In genomic region chr21:44661567-44661966, GRCh38 we compare ENCODE assay signal across 13 cellular contexts. TPM values are rescaled to one million over a fixed set of nuclear protein-coding genes. Genes with fewer than 3 reads are reported as not detected.
A peak's percentile ranks its signal among the peaks of the same experiment; 100 is the strongest.
DNase-seq lines count a peak whose midpoint lies in the region; ATAC-seq and TF ChIP-seq lines count a peak whose summit lies in the region.
"Not testable (repeated sequence)": the region's sequence is repeated elsewhere in the genome, so short reads cannot be mapped to it uniquely, and the experiment has no call there.
"Had no signal": no experiment of that assay in that cellular context is flagged by ENCODE, and none has a peak within 500 bp of the region (broad histone marks: within the 10 kb centered on the region; RNA-seq: fewer than 3 reads in every experiment).

No MANE protein-coding gene starts in this region.

- H3K27ac Mint-ChIP-seq in T-helper 17 cell, neural progenitor cell, type B pancreatic cell: not testable (repeated sequence)

- not testable (repeated sequence) for H3K27me3 ChIP-seq in H7 (ENCODE audit: control insufficient read depth, insufficient read depth, low read length); neural progenitor cell

- H3K4me3 Mint-ChIP-seq in T-helper 17 cell, result peak overlapping the region; percentile 21
- H3K4me3 Mint-ChIP-seq in neural progenitor cell, type B pancreatic cell: not testable (repeated sequence)

- not testable (repeated sequence) for H4K20me1 ChIP-seq in neural progenitor cell (ENCODE audit: low read depth)

- not testable (repeated sequence) for H3K27me3 Mint-ChIP-seq in T-helper 17 cell; neural progenitor cell (ENCODE audit: insufficient read depth, low read depth); type B pancreatic cell

- intact Hi-C loops in cardiac septum (cut with DNase I), result not testable (repeated sequence)

- H2AFZ ChIP-seq in neural progenitor cell (replicated peaks), result peak overlapping the region; percentile 7

- not testable (repeated sequence) for H3K79me2 ChIP-seq in neural progenitor cell (ENCODE audit: low read depth)

- not testable (repeated sequence) for H3K4me2 ChIP-seq in neural progenitor cell

- H3K9me3 Mint-ChIP-seq in neural progenitor cell, result peaks cover 32% of the 10 kb centered on the region
- H3K9me3 Mint-ChIP-seq in type B pancreatic cell, result not testable (repeated sequence)

- H3K4me3 ChIP-seq in H7 (ENCODE audit: insufficient read depth, low read depth, low read length); neural progenitor cell: not testable (repeated sequence)

- H3K9me3 ChIP-seq in T-helper 17 cell (ENCODE audit: control insufficient read depth, low read length, poor library complexity, severe bottlenecking); neural progenitor cell (ENCODE audit: low read depth): not testable (repeated sequence)

- H3K36me3 ChIP-seq in H7 (replicated peaks; ENCODE audit: control insufficient read depth, insufficient read depth, low read length); neural progenitor cell: not testable (repeated sequence)

- not testable (repeated sequence) for H3F3A ChIP-seq in neural progenitor cell (ENCODE audit: low read depth)

- not testable (repeated sequence) for H3K27ac ChIP-seq in neural progenitor cell

- TF ChIP-seq CTCF in neural progenitor cell (IDR thresholded peaks at IDR 0.05); type B pancreatic cell (conservative IDR thresholded peaks at IDR 0.05): not testable (repeated sequence)

- DNase-seq in H7 (peak; percentile 57), cardiac septum (ENCODE audit: low spot score) (peak; percentile 14), iPS DF 4.7 (ENCODE audit: extremely low read depth, low spot score) (peak; percentile 11), neural progenitor cell (ENCODE audit: low spot score) (peak; percentile 39), type B pancreatic cell (ENCODE audit: extremely low spot score, unreplicated experiment) (peak; percentile 24)
- not testable (repeated sequence) for DNase-seq in T-helper 17 cell
- peak; percentile 19 for DNase-seq in activated effector memory CD4-positive, alpha-beta T cell treated with anti-CD3 and anti-CD28 coated beads, Interleukin-2, amount 50 U/mL, for 16 hours

- not testable (repeated sequence) for H3K4me1 ChIP-seq in neural progenitor cell

- H3K9ac ChIP-seq in neural progenitor cell, result not testable (repeated sequence)

- peaks cover 34% of the 10 kb centered on the region for H3K4me1 Mint-ChIP-seq in T-helper 17 cell
- H3K4me1 Mint-ChIP-seq in neural progenitor cell; type B pancreatic cell (ENCODE audit: unreplicated experiment): not testable (repeated sequence)

- H3K36me3 Mint-ChIP-seq in T-helper 17 cell (ENCODE audit: low read depth); neural progenitor cell; type B pancreatic cell: not testable (repeated sequence)

- ATAC-seq in T-helper 17 cell, result not testable (repeated sequence)

RNA-seq across cellular contexts. Expression of gene KRTAP12-3, which starts 3.8 kb away (rescaled TPM):
- not detected in 2 replicates for total RNA-seq in H7 (2014; rRNA removed; shearing (Covaris generic))
- not detected for total RNA-seq in T-helper 17 cell
- total RNA-seq in cardiac septum, result not detected
- not detected in 2 replicates for total RNA-seq in neural progenitor cell (ENCODE audit: low replicate concordance)
- total RNA-seq in type B pancreatic cell (ENCODE audit: low replicate concordance), result not detected in 2 replicates
- total RNA-seq: A172; A673; Calu3; CD4-positive, alpha-beta memory T cell; Daoy; H4 had no signal

RNA-seq across cellular contexts. Expression of gene KRTAP12-2, which starts 5.2 kb away (rescaled TPM):
- total RNA-seq in H7 (2014; rRNA removed; shearing (Covaris generic)), result not detected in 2 replicates
- not detected for total RNA-seq in T-helper 17 cell
- not detected for total RNA-seq in cardiac septum
- not detected in 2 replicates for total RNA-seq in neural progenitor cell (ENCODE audit: low replicate concordance)
- total RNA-seq in type B pancreatic cell (ENCODE audit: low replicate concordance), result not detected in 2 replicates
- total RNA-seq: A172; Calu3; CD4-positive, alpha-beta memory T cell; Daoy; H4 had no signal

RNA-seq across cellular contexts. Expression of gene KRTAP12-4, which starts 7.1 kb away (rescaled TPM):
- not detected in 2 replicates for total RNA-seq in H7 (2014; rRNA removed; shearing (Covaris generic))
- total RNA-seq in T-helper 17 cell, result not detected
- not detected for total RNA-seq in cardiac septum
- total RNA-seq in neural progenitor cell (ENCODE audit: low replicate concordance), result not detected in 2 replicates
- total RNA-seq in type B pancreatic cell (ENCODE audit: low replicate concordance), result not detected in 2 replicates
- total RNA-seq: A172; Calu3; CD4-positive, alpha-beta memory T cell; Daoy; H4 had no signal

RNA-seq across cellular contexts. Expression of gene KRTAP10-11, which starts 15.4 kb away (rescaled TPM):
- total RNA-seq in H7 (2014; rRNA removed; shearing (Covaris generic)), result not detected in 2 replicates
- total RNA-seq in T-helper 17 cell (not detected), cardiac septum (not detected), neural progenitor cell (ENCODE audit: low replicate concordance) (not detected in 2 replicates), type B pancreatic cell (ENCODE audit: low replicate concordance) (not detected in 2 replicates)
- total RNA-seq: A172; A673; Calu3; CD4-positive, alpha-beta memory T cell; Daoy; H4 had no signal

RNA-seq across cellular contexts. Expression of gene KRTAP12-1, which starts 20.4 kb away (rescaled TPM):
- 0.17 TPM in 1 of 2 replicates, not detected in the other for total RNA-seq in H7 (2014; rRNA removed; shearing (Covaris generic))
- total RNA-seq in T-helper 17 cell (not detected), cardiac septum (not detected), neural progenitor cell (ENCODE audit: low replicate concordance) (not detected in 2 replicates), type B pancreatic cell (ENCODE audit: low replicate concordance) (not detected in 2 replicates)
- total RNA-seq: A172; Calu3; CD4-positive, alpha-beta memory T cell; Daoy; H4 had no signal
